In the genomic region with DNA sequence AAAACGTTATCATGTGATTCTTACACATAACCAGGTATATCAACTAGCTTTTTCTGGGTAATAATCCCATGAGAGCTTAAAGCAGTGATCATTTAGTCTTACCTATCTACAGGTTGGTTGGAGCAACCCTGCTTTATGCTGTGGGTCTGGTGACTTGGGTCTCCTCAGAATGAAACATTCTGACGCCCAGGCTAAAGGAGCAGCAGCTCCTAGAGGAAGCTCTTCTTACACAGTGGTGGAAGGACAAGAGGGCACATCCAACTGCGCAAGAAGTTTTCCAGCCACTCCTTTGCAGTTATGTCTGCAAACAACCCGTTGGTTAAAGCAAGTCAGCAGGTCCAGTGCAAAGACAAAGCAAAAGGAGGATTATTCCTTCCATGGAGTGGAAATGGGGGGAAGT, we compare ENCODE assay signal across 33 cellular contexts.
DNase-seq lines count a peak whose midpoint lies in the region; ATAC-seq, FAIRE-seq and TF ChIP-seq lines count a peak whose summit lies in the region.
"Had no signal": no experiment of that assay in that cellular context is flagged by ENCODE, and none has a peak within 500 bp of the region (broad histone marks: within the 10 kb centered on the region; RNA-seq: fewer than 3 reads in every experiment).

No MANE protein-coding gene starts in this region.

- no peak for TF ChIP-seq RAD21 in GM12878 (IDR thresholded peaks at IDR 0.05; ENCODE audit: insufficient read depth, low read depth, low read length)

- in situ Hi-C loops in GM12878 (cut with MboI), result no loop called here

- RAD21 ChIA-PET in GM12878 (lab: Charles Lee; ENCODE audit: unreplicated experiment), result interaction anchor here (0.6 kb wide), 1 partner anchor 138 kb away, joined by 4 read pairs; no protein-coding TSS in a partner anchor

- no peak for TF ChIP-seq POLR2A in GM12878 (IDR thresholded peaks at IDR 0.05; ENCODE audit: low read depth, low read length)

- intact Hi-C loops in GM12878 (cut with micrococcal nuclease; ENCODE audit: unreplicated experiment) (no loop called here), MCF 10A (cut with micrococcal nuclease) (no loop called here)

- no peak overlapping the region for H3K27ac ChIP-seq in GM12878 (ENCODE audit: control insufficient read depth, insufficient read depth)
- H3K27ac ChIP-seq: BLaER1, brain microvascular endothelial cell, foreskin keratinocyte, left ventricle myocardium inferior, ovary, PC-9, thyroid gland had no signal

- H4K20me1 ChIP-seq in GM12878 (ENCODE audit: control insufficient read depth, insufficient read depth), result no peaks in the 10 kb centered on the region
- H4K20me1 ChIP-seq: BLaER1 had no signal

- no peaks in the 10 kb centered on the region for H3K36me3 ChIP-seq in GM12878 (ENCODE audit: control insufficient read depth in 2 of 2, insufficient read depth in 2 of 2, low read length in 1 of 2)
- H3K36me3 ChIP-seq: BLaER1, brain microvascular endothelial cell, left ventricle myocardium inferior, ovary, thyroid gland had no signal

- no peak overlapping the region for H3K27ac Mint-ChIP-seq in MCF 10A (ENCODE audit: low read depth, unreplicated experiment)
- H3K27ac Mint-ChIP-seq: activated naive CD4-positive, alpha-beta T cell treated with anti-CD3 and anti-CD28 coated beads for 36 hours; mesothelial cell of epicardium; nephron progenitor cell; stimulated activated naive CD8-positive, alpha-beta T cell treated with anti-CD3 and anti-CD28 coated beads, Interleukin-15, Interleukin-2, amounts not matched to agents 100 ng/mL and 50 ng/mL, for 24 hours had no signal

- H3K9ac ChIP-seq in GM12878 (ENCODE audit: control insufficient read depth, insufficient read depth, low read length), result no peak overlapping the region
- H3K9ac ChIP-seq: BLaER1 had no signal

- DNase-seq in AG20443 (ENCODE audit: low spot score) (peak; percentile 11), NAMALWA (ENCODE audit: low spot score) (peak; percentile 4), GM12878 (ENCODE audit: low read depth, low spot score) (no peak), MCF 10A (ENCODE audit: unreplicated experiment) (no peak), SW480 (ENCODE audit: low spot score) (no peak), HCEC 1CT (no peak), foreskin fibroblast (no peak)
- DNase-seq: ACHN; activated CD4-positive, alpha-beta T cell treated with anti-CD3 and anti-CD28 coated beads for 4 hours; activated naive CD4-positive, alpha-beta T cell treated with anti-CD3 and anti-CD28 coated beads for 36 hours; activated T-cell treated with anti-CD3 and anti-CD28 coated beads, Interleukin-2, amount 50 U/mL, for 48 hours; brain microvascular endothelial cell; DMS79; foreskin keratinocyte; hippocampal formation; left ventricle myocardium inferior; MM.1S; NCI-H1694 treated with DMSO at 0.1 percent for 48 hours; NCI-H2171; NCI-H524; nephron progenitor cell; ovary; PC-9; right cardiac atrium; Right ventricle myocardium superior; stimulated activated CD4-positive, alpha-beta T cell treated with anti-CD3 and anti-CD28 coated beads, Interleukin-12 subunit alpha, Interleukin-12 subunit beta, amount 100 ng/mL, for 4 hours; stimulated activated CD4-positive, alpha-beta T cell treated with anti-CD3 and anti-CD28 coated beads, Interleukin-4, amount 100 ng/mL, for 4 hours; thyroid gland had no signal

- WGBS in GM12878 (ENCODE audit: insufficient coverage, insufficient replicate concordance, low lambda C conversion rate, missing lambda C conversion rate), result 34% methylated on average over 4 of the region's 4 CpGs

- no peak overlapping the region for H3K4me3 Mint-ChIP-seq in MCF 10A (ENCODE audit: unreplicated experiment)
- H3K4me3 Mint-ChIP-seq: activated naive CD4-positive, alpha-beta T cell treated with anti-CD3 and anti-CD28 coated beads for 36 hours; mesothelial cell of epicardium; nephron progenitor cell; stimulated activated naive CD8-positive, alpha-beta T cell treated with anti-CD3 and anti-CD28 coated beads, Interleukin-15, Interleukin-2, amounts not matched to agents 100 ng/mL and 50 ng/mL, for 24 hours had no signal

- no peak overlapping the region for H2AFZ ChIP-seq in GM12878 (ENCODE audit: control insufficient read depth, low read depth, low read length)
- H2AFZ ChIP-seq: PC-9 had no signal

- peaks cover 7% of the 10 kb centered on the region for H3K9me3 Mint-ChIP-seq in MCF 10A (ENCODE audit: unreplicated experiment)
- H3K9me3 Mint-ChIP-seq: activated naive CD4-positive, alpha-beta T cell treated with anti-CD3 and anti-CD28 coated beads for 36 hours; nephron progenitor cell; stimulated activated naive CD8-positive, alpha-beta T cell treated with anti-CD3 and anti-CD28 coated beads, Interleukin-15, Interleukin-2, amounts not matched to agents 100 ng/mL and 50 ng/mL, for 24 hours had no signal

- H3K9me3 ChIP-seq in GM12878 (replicated peaks; ENCODE audit: control insufficient read depth, insufficient read depth, low read length), result no peaks in the 10 kb centered on the region
- H3K9me3 ChIP-seq: BLaER1, ovary, thyroid gland had no signal

- peak; percentile 46 for ATAC-seq in GM21619 (IDR thresholded peaks at IDR 0.05; ENCODE audit: unreplicated experiment)
- no peak for ATAC-seq in GM12878
- ATAC-seq: foreskin keratinocyte, right cardiac atrium had no signal

- no peaks in the 10 kb centered on the region for H3K4me1 ChIP-seq in GM12878 (ENCODE audit: control insufficient read depth, insufficient read depth, low read length)
- H3K4me1 ChIP-seq: BLaER1, foreskin keratinocyte, left ventricle myocardium inferior, thyroid gland had no signal

- POLR2A ChIA-PET in GM12878 (lab: Charles Lee) (no interaction called here), MCF 10A (lab: Yijun Ruan, JAX) (no interaction called here)

- SMC1A ChIA-PET in GM12878 (lab: Charles Lee; ENCODE audit: uncharacterized antibody, unreplicated experiment), result interaction anchor here (0.5 to 1.2 kb wide), 3 partner anchors 15 to 150 kb away, joined by 4 read pairs; no protein-coding TSS in a partner anchor

- no peak overlapping the region for H3K4me2 ChIP-seq in GM12878 (ENCODE audit: control insufficient read depth, insufficient read depth)
- H3K4me2 ChIP-seq: BLaER1, PC-9 had no signal

- H3K79me2 ChIP-seq in GM12878 (ENCODE audit: control insufficient read depth, insufficient read depth, low read length), result no peaks in the 10 kb centered on the region

- no peaks in the 10 kb centered on the region for H3K36me3 Mint-ChIP-seq in MCF 10A (ENCODE audit: insufficient read depth, unreplicated experiment)
- H3K36me3 Mint-ChIP-seq: mesothelial cell of epicardium had no signal

- H3K27me3 Mint-ChIP-seq in MCF 10A (ENCODE audit: insufficient read depth, unreplicated experiment), result no peaks in the 10 kb centered on the region
- H3K27me3 Mint-ChIP-seq: stimulated activated naive CD8-positive, alpha-beta T cell treated with anti-CD3 and anti-CD28 coated beads, Interleukin-15, Interleukin-2, amounts not matched to agents 100 ng/mL and 50 ng/mL, for 24 hours had no signal

- no peaks in the 10 kb centered on the region for H3K27me3 ChIP-seq in GM12878 (replicated peaks in 1 of 2; ENCODE audit: control insufficient read depth in 2 of 2, insufficient read depth in 2 of 2, low read length in 1 of 2)
- H3K27me3 ChIP-seq: BLaER1, brain microvascular endothelial cell, foreskin keratinocyte, ovary, thyroid gland had no signal

- BruUV-seq in GM12878 (replicated peaks; lab: Mats Ljungman, UMichigan) (no TSS peak), MCF 10A (replicated peaks; lab: Mats Ljungman, UMichigan) (no TSS peak)

- TF ChIP-seq CTCF in GM12878 (IDR thresholded peaks at IDR 0.05 in 2 of 3, conservative IDR thresholded peaks at IDR 0.05 in 1 of 3; ENCODE audit: control insufficient read depth in 2 of 3, extremely low read depth in 1 of 3, insufficient read depth in 1 of 3, low read depth in 3 of 3, low read length in 3 of 3) (no peak), MCF 10A (IDR thresholded peaks at IDR 0.05; ENCODE audit: unreplicated experiment) (no peak), foreskin fibroblast (IDR thresholded peaks at IDR 0.05; ENCODE audit: low read depth, low read length) (no peak)

- no peaks in the 10 kb centered on the region for H3K4me1 Mint-ChIP-seq in MCF 10A (ENCODE audit: insufficient read depth, unreplicated experiment)
- H3K4me1 Mint-ChIP-seq: mesothelial cell of epicardium, nephron progenitor cell had no signal

- H3K4me3 ChIP-seq in GM12878 (no peak overlapping the region), foreskin fibroblast (ENCODE audit: low read depth in 1 of 2, low read length in 2 of 2) (no peak overlapping the region)
- H3K4me3 ChIP-seq: BLaER1, left ventricle myocardium inferior, ovary, PC-9, thyroid gland had no signal

- CTCF ChIA-PET in GM12878 (lab: Yijun Ruan, JAX), result interaction anchor here (3.2 kb wide), 1 partner anchor 166 kb away, joined by 13 read pairs; no protein-coding TSS in a partner anchor
- CTCF ChIA-PET in MCF 10A (lab: Yijun Ruan, JAX), result interaction anchor here (0.5 kb wide), 1 partner anchor 143 kb away, joined by 4 read pairs; no protein-coding TSS in a partner anchor

- TF ChIP-seq EP300 in GM12878 (IDR thresholded peaks at IDR 0.05; ENCODE audit: borderline replicate concordance in 1 of 2, control insufficient read depth in 1 of 2, low read depth in 2 of 2, low read length in 2 of 2), result no peak

- FAIRE-seq in GM12878 (lab: Jason Lieb, UNC), result peak; percentile 18
- FAIRE-seq: islet of Langerhans had no signal

TF ChIP-seq in GM12878, 131 proteins besides CTCF, POLR2A, EP300 and RAD21 (continues in another document):
- TF ChIP-seq CREB1 (IDR thresholded peaks at IDR 0.05; ENCODE audit: low read depth) (no peak), ETV6 (conservative IDR thresholded peaks at IDR 0.05 in 1 of 2, IDR thresholded peaks at IDR 0.05 in 1 of 2; ENCODE audit: borderline replicate concordance in 1 of 2, low read depth in 1 of 2) (no peak), BCL3 (IDR thresholded peaks at IDR 0.05; ENCODE audit: borderline replicate concordance, insufficient read depth, low read depth, low read length, poor library complexity, severe bottlenecking) (no peak), RBBP5 (conservative IDR thresholded peaks at IDR 0.05) (no peak)

Comparison
In these comparisons a context has a peak if more than half of its experiments do, and no peak if none do; other contexts are left out.
1. DNase-seq: peak in AG20443 (single experiment) and NAMALWA (single experiment); none in GM12878 (single experiment), MCF 10A (single experiment), SW480 (single experiment), HCEC 1CT (single experiment) and foreskin fibroblast (0 of 2).